8 cellular contexts compared by ENCODE assay signal in genomic region chr13:75760182-75760981, GRCh38.
DNase-seq lines count a peak whose midpoint lies in the region; ATAC-seq, FAIRE-seq and TF ChIP-seq lines count a peak whose summit lies in the region.

No MANE protein-coding gene starts in this region.

- 30 to 31% methylated on average over 9 of the region's 9 CpGs for WGBS in GM23248 (ENCODE audit: low coverage in 1 of 2, low lambda C conversion rate in 2 of 2, missing lambda C conversion rate in 2 of 2), 2 experiments
- WGBS in HepG2 (ENCODE audit: low lambda C conversion rate), result 1% methylated on average over 9 of the region's 9 CpGs

- H4K20me1 ChIP-seq in GM23248 (ENCODE audit: insufficient read depth) (peaks cover 8% of the 10 kb centered on the region; the same call in 1 of the 2 replicates), HepG2 (ENCODE audit: insufficient read depth, low read length) (peaks cover 21% of the 10 kb centered on the region)

- intact Hi-C loops in ascending aorta (cut with DNase I) (loop anchor here (5.0 kb wide), 2 partner anchors 42 to 63 kb away; no protein-coding TSS in a partner anchor), HepG2 (cut with micrococcal nuclease; ENCODE audit: unreplicated experiment) (loop anchor here (1.0 to 5.0 kb wide), 3 partner anchors 9 to 63 kb away; no protein-coding TSS in a partner anchor), upper lobe of right lung (cut with DNase I) (no loop called here)

- POLR2A ChIA-PET in HepG2 (lab: Yijun Ruan, JAX), result interaction anchor here (0.8 to 5.9 kb wide), 17 partner anchors 8 to 1266 kb away, joined by 3 to 78 read pairs (median 4); no protein-coding TSS in a partner anchor

- H3K27me3 ChIP-seq in GM23248 (replicated peaks; ENCODE audit: insufficient read depth), result no peaks in the 10 kb centered on the region
- H3K27me3 ChIP-seq in ascending aorta, result no peaks in the 10 kb centered on the region
- H3K27me3 ChIP-seq in HepG2 (ENCODE audit: control insufficient read depth in 1 of 2, insufficient read depth in 2 of 2, low read length in 2 of 2), result no peaks in the 10 kb centered on the region
- no peaks in the 10 kb centered on the region for H3K27me3 ChIP-seq in upper lobe of right lung

- DNase-seq in GM23248, result peak; percentile 32
- peak; percentile 57 for DNase-seq in NCI-H1436 (lab: John Stamatoyannopoulos, UW)
- DNase-seq in ascending aorta (ENCODE audit: low spot score in 2 of 2), result no peak
- DNase-seq in HepG2 (ENCODE audit: low spot score), result peak; percentile 98
- no peak for DNase-seq in upper lobe of right lung
- DNase-seq in NCI-H446 treated with DMSO at 0.1 percent for 48 hours (lab: John Stamatoyannopoulos, UW), result no peak
- DNase-seq in foreskin fibroblast, result no peak

- H3K9me3 ChIP-seq in GM23248 (ENCODE audit: low read depth) (no peaks in the 10 kb centered on the region), ascending aorta (no peaks in the 10 kb centered on the region), HepG2 (ENCODE audit: low read length) (no peaks in the 10 kb centered on the region), upper lobe of right lung (no peaks in the 10 kb centered on the region)

- H3K27ac ChIP-seq in GM23248 (0 out of 2 replicates have a peak overlapping the region, but pooled peaks have one; percentile 67), ascending aorta (peak overlapping the region; percentile 77 to 80), HepG2 (ENCODE audit: extremely low read length, insufficient read depth, low read length) (peak overlapping the region; percentile 95), upper lobe of right lung (peak overlapping the region; percentile 90)

- BruUV-seq in HepG2 (replicated peaks; lab: Mats Ljungman, UMichigan), result TSS peak; percentile 85

- H3K4me1 ChIP-seq in GM23248 (ENCODE audit: insufficient read depth), result peaks cover 47% of the 10 kb centered on the region
- H3K4me1 ChIP-seq in ascending aorta, result peaks cover 0 to 25% of the 10 kb centered on the region in 2 donors
- peaks cover 41% of the 10 kb centered on the region for H3K4me1 ChIP-seq in HepG2 (ENCODE audit: insufficient read depth, low read length)
- H3K4me1 ChIP-seq in upper lobe of right lung, result peaks cover 7% of the 10 kb centered on the region

- H3K9ac ChIP-seq in GM23248, result peak overlapping the region; percentile 57; the same call in 1 of the 2 replicates
- H3K9ac ChIP-seq in HepG2 (ENCODE audit: insufficient read depth, low read depth, low read length), result peak overlapping the region; percentile 83

- no peak for TF ChIP-seq CTCF in ascending aorta (IDR thresholded peaks at IDR 0.05)
- TF ChIP-seq CTCF in HepG2 (CRISPR knock-in tag; IDR thresholded peaks at IDR 0.05), result peak; percentile 21; the same call in 1 of the 2 replicates
- peak; percentile 23 for TF ChIP-seq CTCF in upper lobe of right lung (IDR thresholded peaks at IDR 0.05)
- TF ChIP-seq CTCF in foreskin fibroblast (IDR thresholded peaks at IDR 0.05; ENCODE audit: low read depth, low read length), result no peak

- ATAC-seq in HepG2, result peak; percentile 98
- ATAC-seq in upper lobe of right lung, result peak; percentile 89

- in situ Hi-C loops in GM23248 (cut with MboI) (no loop called here), HepG2 (cut with HindIII; ENCODE audit: extremely low pct_ligation_motif_present, low pct_unique_long_range_greater_than_20kb) (loop anchor here (5.0 kb wide), 1 partner anchor 37 kb away; no protein-coding TSS in a partner anchor)

- CTCF ChIA-PET in HepG2 (lab: Yijun Ruan, JAX; ENCODE audit: low intra/inter-chr PET ratio, low total read pairs), result no interaction called here

- TF ChIP-seq POLR2A in HepG2 (IDR thresholded peaks at IDR 0.05; ENCODE audit: insufficient read depth in 1 of 2, low read depth in 2 of 2, low read length in 2 of 2), result peak; percentile 84 to 96

- peaks cover 28% of the 10 kb centered on the region for H3K36me3 ChIP-seq in GM23248 (ENCODE audit: low read depth)
- no peaks in the 10 kb centered on the region for H3K36me3 ChIP-seq in ascending aorta
- peaks cover 0 to 3% of the 10 kb centered on the region in 2 experiments; a peak in 2 of 5 replicates for H3K36me3 ChIP-seq in HepG2 (replicated peaks in 1 of 2; ENCODE audit: control insufficient read depth in 1 of 2, insufficient read depth in 2 of 2, low read length in 2 of 2)
- no peaks in the 10 kb centered on the region for H3K36me3 ChIP-seq in upper lobe of right lung

- FAIRE-seq in HepG2 (lab: Jason Lieb, UNC), result peak; percentile 95

- peaks cover 33% of the 10 kb centered on the region for H3F3A ChIP-seq in GM23248 (ENCODE audit: insufficient read depth)

- peaks cover 100% of the 10 kb centered on the region for H3K79me2 ChIP-seq in GM23248 (ENCODE audit: insufficient read depth)
- peaks cover 48% of the 10 kb centered on the region for H3K79me2 ChIP-seq in HepG2 (ENCODE audit: insufficient read depth, low read length)

- no peak overlapping the region for H3K4me2 ChIP-seq in GM23248 (ENCODE audit: unreplicated experiment)
- peak overlapping the region; percentile 84 for H3K4me2 ChIP-seq in HepG2 (ENCODE audit: low read depth, low read length)

- peak in 1 of 2 experiments; percentile 81; a peak in 3 of 4 replicates for TF ChIP-seq EP300 in HepG2 (IDR thresholded peaks at IDR 0.05; ENCODE audit: low read depth in 2 of 2, low read length in 2 of 2)
- peak; percentile 54; the same call in 1 of the 2 replicates for TF ChIP-seq EP300 in HepG2 (CRISPR knock-in tag; IDR thresholded peaks at IDR 0.05; ENCODE audit: borderline replicate concordance)

- H3K9me2 ChIP-seq in GM23248 (ENCODE audit: insufficient read depth), result peaks cover 5% of the 10 kb centered on the region; the same call in 1 of the 2 replicates

- H3K4me3 ChIP-seq in GM08714 (ENCODE audit: low read length) (peak overlapping the region; percentile 33; the same call in 1 of the 2 replicates), GM23248 (no peak overlapping the region), ascending aorta (peak overlapping the region; percentile 47 to 60), HepG2 (replicated peaks in 1 of 3; ENCODE audit: insufficient read depth in 1 of 3, low read depth in 2 of 3, low read length in 3 of 3) (peak overlapping the region; percentile 72 to 98 (median 77)), upper lobe of right lung (peak overlapping the region; percentile 50), foreskin fibroblast (ENCODE audit: low read depth in 1 of 2, low read length in 2 of 2) (no peak overlapping the region)

- H2AFZ ChIP-seq in GM23248 (no peak overlapping the region), HepG2 (ENCODE audit: low read length) (no peak overlapping the region)

- peak; percentile 34; the same call in 1 of the 2 replicates for TF ChIP-seq RAD21 in HepG2 (CRISPR knock-in tag; IDR thresholded peaks at IDR 0.05)

TF ChIP-seq in HepG2, 621 proteins besides CTCF, POLR2A, EP300 and RAD21 (continues in another document):
- TF ChIP-seq SALL1 (CRISPR knock-in tag; IDR thresholded peaks at IDR 0.05) (peak; percentile 84), MBD4 (IDR thresholded peaks at IDR 0.05; ENCODE audit: borderline replicate concordance, low read length) (peak; percentile 76; the same call in 1 of the 2 replicates), ZNF296 (CRISPR knock-in tag; conservative IDR thresholded peaks at IDR 0.05) (no peak), SRSF9 (IDR thresholded peaks at IDR 0.05; ENCODE audit: borderline replicate concordance, insufficient read depth, low read depth, low read length, poor library complexity, severe bottlenecking) (no peak), SAFB2 (CRISPR knock-in tag; IDR thresholded peaks at IDR 0.05; ENCODE audit: borderline replicate concordance, low read depth) (no peak), ZNF17 (CRISPR knock-in tag; IDR thresholded peaks at IDR 0.05) (no peak), TAF15 (IDR thresholded peaks at IDR 0.05; ENCODE audit: low read depth, low read length, poor library complexity, severe bottlenecking) (no peak), CHD2 (IDR thresholded peaks at IDR 0.05; ENCODE audit: low read depth, low read length) (no peak), ZNF569 (CRISPR knock-in tag; IDR thresholded peaks at IDR 0.05; ENCODE audit: borderline replicate concordance) (no peak), IRF2 (CRISPR knock-in tag; IDR thresholded peaks at IDR 0.05) (peak; percentile 93; the same call in 1 of the 2 replicates), ZNF800 (CRISPR knock-in tag; IDR thresholded peaks at IDR 0.05) (no peak), MLX (CRISPR knock-in tag; IDR thresholded peaks at IDR 0.05) (0 out of 2 replicates have a peak, but pooled peaks have one; percentile 53), ZMAT5 (CRISPR knock-in tag; IDR thresholded peaks at IDR 0.05; ENCODE audit: borderline replicate concordance, low read depth) (no peak), ZNF724P (CRISPR knock-in tag; IDR thresholded peaks at IDR 0.05; ENCODE audit: borderline replicate concordance) (no peak), ZNF891 (CRISPR knock-in tag; IDR thresholded peaks at IDR 0.05) (no peak), ZNF558 (CRISPR knock-in tag; IDR thresholded peaks at IDR 0.05; ENCODE audit: borderline replicate concordance) (no peak)

Comparison
In these comparisons a context has a peak if more than half of its experiments do, and no peak if none do; other contexts are left out.
1. H3K4me3 ChIP-seq: peak in GM08714 (single experiment), ascending aorta (2 of 2), HepG2 (3 of 3) and upper lobe of right lung (single experiment); none in GM23248 (single experiment) and foreskin fibroblast (0 of 2).
2. DNase-seq: peak in GM23248 (single experiment), NCI-H1436 (single experiment) and HepG2 (single experiment); none in ascending aorta (0 of 2), upper lobe of right lung (single experiment), NCI-H446 treated with DMSO at 0.1 percent for 48 hours (single experiment) and foreskin fibroblast (0 of 2).
3. CTCF ChIP-seq: peak in HepG2 (single experiment) and upper lobe of right lung (single experiment); none in ascending aorta (0 of 3) and foreskin fibroblast (single experiment).
4. Peak in every context shown above with its lines, with median percentiles within 50 percentile points of each other: H3K27ac ChIP-seq.